8 cellular contexts compared by ENCODE assay signal in the genomic region with DNA sequence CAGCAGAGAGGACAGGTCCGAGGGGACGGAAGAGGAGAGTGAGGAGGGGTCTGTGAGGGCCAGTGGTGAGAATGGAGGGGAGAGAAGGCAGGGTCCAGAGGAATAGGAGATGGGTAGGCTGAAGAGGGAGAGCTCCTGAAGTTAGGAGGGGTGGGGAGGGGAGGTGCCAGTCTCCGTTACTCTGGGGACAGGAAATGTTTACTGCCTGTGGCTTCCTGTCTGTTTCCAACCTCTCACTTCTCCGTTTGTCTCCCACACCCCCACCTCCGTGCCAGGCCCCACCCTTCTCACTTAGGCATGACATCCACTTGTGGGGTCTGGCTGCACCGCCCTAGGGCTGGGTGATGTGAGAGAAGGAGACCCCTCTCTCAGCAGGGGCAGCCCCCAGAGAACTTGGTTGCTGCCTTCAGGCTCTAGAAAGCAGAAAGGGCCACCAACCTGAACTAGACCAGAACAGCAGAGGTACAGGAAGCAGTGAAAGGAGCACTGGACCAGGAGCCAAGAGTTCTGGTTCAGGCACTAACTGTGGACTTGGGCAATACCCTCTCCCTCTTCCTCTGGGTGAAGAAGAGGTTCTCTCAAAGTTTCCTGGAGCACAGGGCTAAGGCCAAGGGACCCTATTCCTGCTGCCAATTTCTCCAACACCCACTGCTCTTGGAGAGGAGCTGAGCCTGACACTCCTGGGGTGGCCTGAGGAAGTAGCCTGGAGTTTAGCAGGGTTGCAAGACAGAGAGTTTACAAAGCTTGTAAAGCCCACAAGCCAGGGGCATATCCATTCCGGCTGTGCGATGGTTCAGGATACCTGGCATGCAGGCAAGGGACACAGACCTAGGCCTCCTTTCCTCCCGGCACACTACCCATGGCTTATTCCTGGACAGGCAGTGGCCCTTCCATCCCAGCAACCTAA. TPM values are rescaled to one million over a fixed set of nuclear protein-coding genes. Genes with fewer than 3 reads are reported as not detected.
A peak's percentile ranks its signal among the peaks of the same experiment; 100 is the strongest.
DNase-seq lines count a peak whose midpoint lies in the region; ATAC-seq, FAIRE-seq and TF ChIP-seq lines count a peak whose summit lies in the region.

No MANE protein-coding gene starts in this region.

- H3K27ac Mint-ChIP-seq in HFFc6, result peak overlapping the region; percentile 96
- peak overlapping the region; percentile 96 for H3K27ac Mint-ChIP-seq in T-helper 2 cell treated with Interferon-gamma antibody and Interleukin-4, amounts not matched to agents 5 μg/mL and 100 μg/mL, for 36 hours

- H3K9me3 Mint-ChIP-seq in HFFc6, result no peaks in the 10 kb centered on the region
- H3K9me3 Mint-ChIP-seq in T-helper 2 cell treated with Interferon-gamma antibody and Interleukin-4, amounts not matched to agents 5 μg/mL and 100 μg/mL, for 36 hours, result no peaks in the 10 kb centered on the region

- RAD21 ChIA-PET in GM12878 (lab: Charles Lee; ENCODE audit: unreplicated experiment), result interaction anchor here (0.6 to 4.1 kb wide), 6 partner anchors 14 to 332 kb away, joined by 3 to 34 read pairs (median 4); partner anchors contain the start of genes NCKAP1L and ZNF385A

- ATAC-seq in GM12878, result peak; percentile 83

- peaks cover 21% of the 10 kb centered on the region for H3K36me3 Mint-ChIP-seq in HFFc6 (ENCODE audit: low read depth)
- H3K36me3 Mint-ChIP-seq in T-helper 2 cell treated with Interferon-gamma antibody and Interleukin-4, amounts not matched to agents 5 μg/mL and 100 μg/mL, for 36 hours (ENCODE audit: low read depth), result peaks cover 32% of the 10 kb centered on the region

- peak; percentile 42 for DNase-seq in HFFc6
- DNase-seq in T-helper 2 cell treated with Interferon-gamma antibody and Interleukin-4, amounts not matched to agents 5 μg/mL and 100 μg/mL, for 36 hours (ENCODE audit: low spot score), result peak; percentile 67
- DNase-seq in GM12878 (ENCODE audit: low read depth, low spot score), result no peak
- no peak for DNase-seq in MG63
- DNase-seq in NCI-H1092 (lab: John Stamatoyannopoulos, UW), result no peak
- no peak for DNase-seq in 8988T

- BruUV-seq in GM12878 (replicated peaks; lab: Mats Ljungman, UMichigan), result no TSS peak

- H3K9me3 ChIP-seq in GM12878 (replicated peaks; ENCODE audit: control insufficient read depth, insufficient read depth, low read length), result no peaks in the 10 kb centered on the region
- H3K9me3 ChIP-seq in mucosa of stomach (ENCODE audit: control insufficient read depth, low read length), result no peaks in the 10 kb centered on the region
- no peaks in the 10 kb centered on the region for H3K9me3 ChIP-seq in stomach smooth muscle (ENCODE audit: control insufficient read depth in 2 of 2, low read length in 2 of 2)
- no peaks in the 10 kb centered on the region for H3K9me3 ChIP-seq in MG63

- no peak for TF ChIP-seq CTCF in HFFc6 (IDR thresholded peaks at IDR 0.05)
- TF ChIP-seq CTCF in GM12878 (IDR thresholded peaks at IDR 0.05 in 2 of 3, conservative IDR thresholded peaks at IDR 0.05 in 1 of 3; ENCODE audit: control insufficient read depth in 2 of 3, extremely low read depth in 1 of 3, insufficient read depth in 1 of 3, low read depth in 3 of 3, low read length in 3 of 3), result no peak

- intact Hi-C loops in GM12878 (cut with micrococcal nuclease; ENCODE audit: unreplicated experiment), result no loop called here

- POLR2A ChIA-PET in GM12878 (lab: Charles Lee), result interaction anchor here (0.8 to 8.4 kb wide), 5 partner anchors 10 to 85 kb away, joined by 3 to 41 read pairs (median 3); no protein-coding TSS in a partner anchor

- no peak overlapping the region for H3K9ac ChIP-seq in GM12878 (ENCODE audit: control insufficient read depth, insufficient read depth, low read length)
- peak overlapping the region; percentile 37 for H3K9ac ChIP-seq in mucosa of stomach (ENCODE audit: low read length)
- peak overlapping the region; percentile 6 to 43 for H3K9ac ChIP-seq in stomach smooth muscle (ENCODE audit: low read length in 2 of 2)

- peak overlapping the region; percentile 59 for H2AFZ ChIP-seq in GM12878 (ENCODE audit: control insufficient read depth, low read depth, low read length)

- SMC1A ChIA-PET in GM12878 (lab: Charles Lee; ENCODE audit: uncharacterized antibody, unreplicated experiment), result interaction anchor here (0.7 to 4.2 kb wide), 5 partner anchors 13 to 1093 kb away, joined by 3 to 41 read pairs (median 3); partner anchors contain the start of gene AAAS

- H3K4me3 ChIP-seq in GM12878 (peak overlapping the region; percentile 52; the same call in 1 of the 2 replicates), mucosa of stomach (ENCODE audit: low read length) (no peak overlapping the region), stomach smooth muscle (ENCODE audit: low read length in 2 of 2) (peak overlapping the region; percentile 60 to 66), MG63 (no peak overlapping the region)

- no peaks in the 10 kb centered on the region for H3K36me3 ChIP-seq in GM12878 (ENCODE audit: control insufficient read depth in 2 of 2, insufficient read depth in 2 of 2, low read length in 1 of 2)
- H3K36me3 ChIP-seq in mucosa of stomach (ENCODE audit: control insufficient read depth, insufficient read depth, low read length), result no peaks in the 10 kb centered on the region
- H3K36me3 ChIP-seq in stomach smooth muscle (ENCODE audit: control insufficient read depth in 2 of 2, insufficient read depth in 2 of 2, low read length in 2 of 2), result peaks cover 19 to 36% of the 10 kb centered on the region in 2 donors
- peaks cover 33% of the 10 kb centered on the region for H3K36me3 ChIP-seq in MG63

- H3K27ac ChIP-seq in GM12878 (ENCODE audit: control insufficient read depth, insufficient read depth) (no peak overlapping the region), stomach smooth muscle (ENCODE audit: low read length) (peak overlapping the region; percentile 69)

- peaks cover 2% of the 10 kb centered on the region for H3K27me3 Mint-ChIP-seq in HFFc6 (ENCODE audit: insufficient read depth)
- H3K27me3 Mint-ChIP-seq in T-helper 2 cell treated with Interferon-gamma antibody and Interleukin-4, amounts not matched to agents 5 μg/mL and 100 μg/mL, for 36 hours (ENCODE audit: low read depth), result no peaks in the 10 kb centered on the region

- peak; percentile 89 for FAIRE-seq in GM12878 (lab: Jason Lieb, UNC)

- WGBS in GM12878 (ENCODE audit: insufficient coverage, insufficient replicate concordance, low lambda C conversion rate, missing lambda C conversion rate), result 41% methylated on average over 9 of the region's 9 CpGs

- no peak for TF ChIP-seq EP300 in GM12878 (IDR thresholded peaks at IDR 0.05; ENCODE audit: borderline replicate concordance in 1 of 2, control insufficient read depth in 1 of 2, low read depth in 2 of 2, low read length in 2 of 2)

- H3K4me2 ChIP-seq in GM12878 (ENCODE audit: control insufficient read depth, insufficient read depth), result peak overlapping the region; percentile 85

- H3K4me1 ChIP-seq in GM12878 (ENCODE audit: control insufficient read depth, insufficient read depth, low read length) (peaks cover 16% of the 10 kb centered on the region), mucosa of stomach (ENCODE audit: control insufficient read depth, insufficient read depth, low read length) (peaks cover 21% of the 10 kb centered on the region), stomach smooth muscle (ENCODE audit: control insufficient read depth, insufficient read depth, low read length) (peaks cover 63% of the 10 kb centered on the region)

- H3K4me3 Mint-ChIP-seq in HFFc6, result peak overlapping the region; percentile 55
- H3K4me3 Mint-ChIP-seq in T-helper 2 cell treated with Interferon-gamma antibody and Interleukin-4, amounts not matched to agents 5 μg/mL and 100 μg/mL, for 36 hours, result peak overlapping the region; percentile 87

- no peak for TF ChIP-seq POLR2A in GM12878 (IDR thresholded peaks at IDR 0.05; ENCODE audit: low read depth, low read length)

- no peaks in the 10 kb centered on the region for H3K79me2 ChIP-seq in GM12878 (ENCODE audit: control insufficient read depth, insufficient read depth, low read length)

- no peaks in the 10 kb centered on the region for H4K20me1 ChIP-seq in GM12878 (ENCODE audit: control insufficient read depth, insufficient read depth)

- no peak for TF ChIP-seq RAD21 in GM12878 (IDR thresholded peaks at IDR 0.05; ENCODE audit: insufficient read depth, low read depth, low read length)

- CTCF ChIA-PET in GM12878 (lab: Yijun Ruan, JAX), result interaction anchor here (0.6 to 13.8 kb wide), 7 partner anchors 13 to 187 kb away, joined by 3 to 251 read pairs (median 4); no protein-coding TSS in a partner anchor

- H3K4me1 Mint-ChIP-seq in HFFc6 (ENCODE audit: low read depth), result peaks cover 68% of the 10 kb centered on the region
- H3K4me1 Mint-ChIP-seq in T-helper 2 cell treated with Interferon-gamma antibody and Interleukin-4, amounts not matched to agents 5 μg/mL and 100 μg/mL, for 36 hours (ENCODE audit: low read depth), result peaks cover 56% of the 10 kb centered on the region

- in situ Hi-C loops in GM12878 (cut with MboI), result no loop called here

- H3K27me3 ChIP-seq in GM12878 (replicated peaks in 1 of 2; ENCODE audit: control insufficient read depth in 2 of 2, insufficient read depth in 2 of 2, low read length in 1 of 2) (peaks cover 2 to 5% of the 10 kb centered on the region in 2 experiments; a peak in 2 of 4 replicates), mucosa of stomach (ENCODE audit: control insufficient read depth, insufficient read depth, low read length) (peaks cover 9% of the 10 kb centered on the region), stomach smooth muscle (ENCODE audit: control insufficient read depth in 1 of 2, insufficient read depth in 2 of 2, low read length in 2 of 2) (no peaks in the 10 kb centered on the region), MG63 (no peaks in the 10 kb centered on the region)

RNA-seq across cellular contexts. Expression of gene ITGA5, which starts 5.5 kb away (rescaled TPM):
- 100 to 1,000 TPM; 261 to 355 (median 329) TPM for total RNA-seq in HFFc6 (2021; fragmentation: NEBNext Ultra II Directional; extraction: Animal tissue kit (Norgen Biotek cat#: 25700))
- 7.6 and 13.2 TPM in 2 replicates for total RNA-seq in GM12878 (2013; cell fraction: nucleolus; rRNA removed)
- total RNA-seq in GM12878 (2014; rRNA removed) (0.73 and 0.98 TPM in 2 replicates), GM12878 (2014; rRNA removed; fragmentation: Illumina TruSeq; extraction: Trizol) (0.41 and 0.58 TPM in 2 replicates), GM12878 (2021) (1.2 and 1.5 TPM in 2 replicates)
- 1.2 TPM for polyA plus RNA-seq in GM12878 (2011; ENCODE audit: low read depth)
- polyA plus RNA-seq in GM12878 (2011; rRNA removed) (13.9 and 22.5 TPM in 2 replicates), GM12878 (2014; fragmentation: Illumina TruSeq; extraction: Trizol) (0.90 and 1.3 TPM in 2 replicates), GM12878 (2014; fragmentation: Nextera tagmentation; extraction: Ambion mirVana) (under 1 TPM; 0.15 to 0.31 TPM), GM12878 (2014; rRNA removed) (0.49 and 0.64 TPM in 2 replicates), GM12878 (2016; fragmentation: Nextera tagmentation; extraction: Ambion mirVana) (under 1 TPM; 0.23 to 0.35 TPM)
- polyA plus RNA-seq in GM12878 (2011; cell fraction: cytosol; rRNA removed), result 18.0 and 19.9 TPM in 2 replicates
- polyA plus RNA-seq in GM12878 (2011; cell fraction: nucleus; rRNA removed), result 79.1 and 138 TPM in 2 replicates
- polyA plus RNA-seq in GM12878 (2012), result 1.0 and 2.1 TPM in 2 replicates
- polyA minus RNA-seq in GM12878 (2011; rRNA and poly(A)+ RNA removed), result 35.0 and 45.0 TPM in 2 replicates
- 12.2 TPM in 2 replicates for polyA minus RNA-seq in GM12878 (2011; cell fraction: cytosol; rRNA and poly(A)+ RNA removed)
- polyA minus RNA-seq in GM12878 (2011; cell fraction: nucleus; rRNA and poly(A)+ RNA removed), result 51.4 and 65.2 TPM in 2 replicates
- 74.3 and 91.5 TPM in 2 replicates for total RNA-seq in MG63 (2014; rRNA removed; shearing (Covaris generic); ENCODE audit: low replicate concordance)

RNA-seq across cellular contexts. Expression of gene ZNF385A, which starts 29.0 kb away (rescaled TPM):
- 1 to 10 TPM; 4.0 to 7.4 (median 6.1) TPM for total RNA-seq in HFFc6 (2021; fragmentation: NEBNext Ultra II Directional; extraction: Animal tissue kit (Norgen Biotek cat#: 25700))
- 0.67 TPM in 1 of 2 replicates, not detected in the other for total RNA-seq in GM12878 (2013; cell fraction: nucleolus; rRNA removed)
- 1.8 and 1.9 TPM in 2 replicates for total RNA-seq in GM12878 (2014; rRNA removed)
- 1.2 and 1.3 TPM in 2 replicates for total RNA-seq in GM12878 (2014; rRNA removed; fragmentation: Illumina TruSeq; extraction: Trizol)
- 23.3 and 23.5 TPM in 2 replicates for total RNA-seq in GM12878 (2021)
- 2.4 TPM for polyA plus RNA-seq in GM12878 (2011; ENCODE audit: low read depth)
- polyA plus RNA-seq in GM12878 (2011; rRNA removed), result 0.24 and 2.0 TPM in 2 replicates
- polyA plus RNA-seq in GM12878 (2011; cell fraction: cytosol; rRNA removed), result 3.3 and 4.0 TPM in 2 replicates
- polyA plus RNA-seq in GM12878 (2011; cell fraction: nucleus; rRNA removed), result 3.3 and 4.9 TPM in 2 replicates
- polyA plus RNA-seq in GM12878 (2012), result 7.4 and 9.2 TPM in 2 replicates
- 4.6 and 10.4 TPM in 2 replicates for polyA plus RNA-seq in GM12878 (2014; fragmentation: Illumina TruSeq; extraction: Trizol)
- polyA plus RNA-seq in GM12878 (2014; fragmentation: Nextera tagmentation; extraction: Ambion mirVana), result under 1 TPM; 0.26 to 0.62 TPM
- polyA plus RNA-seq in GM12878 (2014; rRNA removed), result 7.7 and 10.8 TPM in 2 replicates
- polyA plus RNA-seq in GM12878 (2016; fragmentation: Nextera tagmentation; extraction: Ambion mirVana), result 10 to 100 TPM; 24.6 to 26.1 TPM
- 1.5 and 1.9 TPM in 2 replicates for polyA minus RNA-seq in GM12878 (2011; rRNA and poly(A)+ RNA removed)
- 3.4 and 4.4 TPM in 2 replicates for polyA minus RNA-seq in GM12878 (2011; cell fraction: cytosol; rRNA and poly(A)+ RNA removed)
- polyA minus RNA-seq in GM12878 (2011; cell fraction: nucleus; rRNA and poly(A)+ RNA removed), result 0.85 and 1.1 TPM in 2 replicates
- 0.89 TPM in 1 of 2 replicates, not detected in the other for total RNA-seq in MG63 (2014; rRNA removed; shearing (Covaris generic); ENCODE audit: low replicate concordance)

RNA-seq across cellular contexts. Expression of gene GPR84, which starts 49.3 kb away (rescaled TPM):
- total RNA-seq in HFFc6 (2021; fragmentation: NEBNext Ultra II Directional; extraction: Animal tissue kit (Norgen Biotek cat#: 25700)), result not detected
- total RNA-seq in GM12878 (2013; cell fraction: nucleolus; rRNA removed), result 0.48 and 1.2 TPM in 2 replicates
- total RNA-seq in GM12878 (2014; rRNA removed) (2.4 and 3.4 TPM in 2 replicates), GM12878 (2014; rRNA removed; fragmentation: Illumina TruSeq; extraction: Trizol) (1.9 and 2.0 TPM in 2 replicates), GM12878 (2021) (3.7 and 4.0 TPM in 2 replicates)
- polyA plus RNA-seq in GM12878 (2011; ENCODE audit: low read depth), result 0.30 TPM
- polyA plus RNA-seq in GM12878 (2011; rRNA removed) (0.12 and 0.37 TPM in 2 replicates), GM12878 (2014; fragmentation: Illumina TruSeq; extraction: Trizol) (1.6 and 4.1 TPM in 2 replicates), GM12878 (2014; fragmentation: Nextera tagmentation; extraction: Ambion mirVana) (1 to 10 TPM; 2.1 to 4.7 TPM), GM12878 (2014; rRNA removed) (2.4 and 3.2 TPM in 2 replicates), GM12878 (2016; fragmentation: Nextera tagmentation; extraction: Ambion mirVana) (1 to 10 TPM; 2.7 to 4.0 TPM)
- 0.48 and 0.65 TPM in 2 replicates for polyA plus RNA-seq in GM12878 (2011; cell fraction: cytosol; rRNA removed)
- polyA plus RNA-seq in GM12878 (2011; cell fraction: nucleus; rRNA removed), result 2.1 and 2.3 TPM in 2 replicates
- polyA plus RNA-seq in GM12878 (2012), result 0.56 and 0.58 TPM in 2 replicates
- 1.2 and 1.4 TPM in 2 replicates for polyA minus RNA-seq in GM12878 (2011; rRNA and poly(A)+ RNA removed)
- not detected in 2 replicates for polyA minus RNA-seq in GM12878 (2011; cell fraction: cytosol; rRNA and poly(A)+ RNA removed)
- polyA minus RNA-seq in GM12878 (2011; cell fraction: nucleus; rRNA and poly(A)+ RNA removed), result 1.5 and 1.6 TPM in 2 replicates
- total RNA-seq in MG63 (2014; rRNA removed; shearing (Covaris generic); ENCODE audit: low replicate concordance), result not detected in 2 replicates

RNA-seq across cellular contexts. Expression of gene GTSF1, which starts 59.9 kb away (rescaled TPM):
- not detected for total RNA-seq in HFFc6 (2021; fragmentation: NEBNext Ultra II Directional; extraction: Animal tissue kit (Norgen Biotek cat#: 25700))
- total RNA-seq in GM12878 (2013; cell fraction: nucleolus; rRNA removed), result not detected in 2 replicates
- total RNA-seq in GM12878 (2014; rRNA removed) (82.4 and 95.4 TPM in 2 replicates), GM12878 (2014; rRNA removed; fragmentation: Illumina TruSeq; extraction: Trizol) (100 and 102 TPM in 2 replicates), GM12878 (2021) (65.9 and 67.9 TPM in 2 replicates)
- polyA plus RNA-seq in GM12878 (2011; ENCODE audit: low read depth), result 102 TPM
- polyA plus RNA-seq in GM12878 (2011; rRNA removed) (1.5 and 1.6 TPM in 2 replicates), GM12878 (2014; fragmentation: Illumina TruSeq; extraction: Trizol) (146 and 192 TPM in 2 replicates), GM12878 (2014; fragmentation: Nextera tagmentation; extraction: Ambion mirVana) (100 to 1,000 TPM; 257 to 374 TPM), GM12878 (2014; rRNA removed) (114 and 139 TPM in 2 replicates), GM12878 (2016; fragmentation: Nextera tagmentation; extraction: Ambion mirVana) (100 to 1,000 TPM; 178 to 186 TPM)
- polyA plus RNA-seq in GM12878 (2011; cell fraction: cytosol; rRNA removed), result 0.90 and 2.6 TPM in 2 replicates
- 0.50 and 0.72 TPM in 2 replicates for polyA plus RNA-seq in GM12878 (2011; cell fraction: nucleus; rRNA removed)
- 59.4 and 62.6 TPM in 2 replicates for polyA plus RNA-seq in GM12878 (2012)
- 0.36 and 0.51 TPM in 2 replicates for polyA minus RNA-seq in GM12878 (2011; rRNA and poly(A)+ RNA removed)
- polyA minus RNA-seq in GM12878 (2011; cell fraction: cytosol; rRNA and poly(A)+ RNA removed), result not detected in 2 replicates
- 1.5 TPM in 1 of 2 replicates, not detected in the other for polyA minus RNA-seq in GM12878 (2011; cell fraction: nucleus; rRNA and poly(A)+ RNA removed)
- not detected in 2 replicates for total RNA-seq in MG63 (2014; rRNA removed; shearing (Covaris generic); ENCODE audit: low replicate concordance)

Comparison
In these comparisons a context has a peak if more than half of its experiments do, and no peak if none do; other contexts are left out.
1. DNase-seq: peak in HFFc6 (single experiment) and T-helper 2 cell treated with Interferon-gamma antibody and Interleukin-4, amounts not matched to agents 5 μg/mL and 100 μg/mL, for 36 hours (single experiment); none in GM12878 (single experiment), MG63 (single experiment), NCI-H1092 (single experiment) and 8988T (single experiment).
2. H3K4me3 ChIP-seq: peak in GM12878 (single experiment) and stomach smooth muscle (2 of 2); none in mucosa of stomach (single experiment) and MG63 (single experiment).